16 cellular contexts compared by ENCODE assay signal in the genomic region with DNA sequence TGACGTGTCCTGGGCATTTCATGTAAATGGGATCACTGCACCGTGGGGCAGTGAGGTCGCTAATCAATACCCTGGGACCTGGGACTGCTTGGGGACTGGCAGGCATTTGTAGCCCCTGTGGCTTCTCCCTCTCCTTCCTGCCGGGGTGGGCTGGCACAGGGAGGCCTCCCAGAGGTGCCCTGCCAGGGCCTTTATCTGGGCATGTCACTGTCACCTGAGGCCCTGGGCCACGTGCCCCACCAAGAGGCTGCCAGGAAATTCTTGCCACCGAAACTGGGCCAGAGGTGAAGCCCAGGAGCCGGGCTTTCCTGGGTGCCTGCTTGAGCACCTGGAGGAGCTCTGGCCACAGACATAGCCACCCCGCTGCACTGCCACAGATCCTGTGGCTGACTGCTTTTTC. TPM values are rescaled to one million over a fixed set of nuclear protein-coding genes. Genes with fewer than 3 reads are reported as not detected.
"Had no signal": no experiment of that assay in that cellular context is flagged by ENCODE, and none has a peak within 500 bp of the region (broad histone marks: within the 10 kb centered on the region; RNA-seq: fewer than 3 reads in every experiment).

No MANE protein-coding gene starts in this region.

- H3K9me3 Mint-ChIP-seq: activated B cell treated with CpG ODN at 0.5 μM for 24 hours; activated CD4-positive, alpha-beta T cell treated with anti-CD3 and anti-CD28 coated beads, Interleukin-2, amount 10 ng/mL, durations not matched to agents 24 days and 14 days; nephron progenitor cell; T-helper 1 cell treated with Interleukin-12 subunit alpha and Interleukin-12 subunit beta and Interleukin-4 antibody, amounts not matched to agents 30 μg/mL and 1 μg/mL, for 36 hours had no signal

- H3K4me1 Mint-ChIP-seq: activated B cell treated with CpG ODN at 0.5 μM for 24 hours; activated CD4-positive, alpha-beta T cell treated with anti-CD3 and anti-CD28 coated beads, Interleukin-2, amount 10 ng/mL, durations not matched to agents 24 days and 14 days; nephron progenitor cell had no signal

- DNase-seq: activated B cell treated with CpG ODN at 0.5 μM for 24 hours; activated CD4-positive, alpha-beta T cell treated with anti-CD3 and anti-CD28 coated beads, Interleukin-2, amount 10 ng/mL, durations not matched to agents 24 days and 14 days; activated naive CD4-positive, alpha-beta T cell treated with anti-CD3 and anti-CD28 coated beads for 36 hours; central memory CD4-positive, alpha-beta T cell; effector CD4-positive, alpha-beta T cell; foreskin melanocyte; hippocampal formation; kidney glomerular epithelial cell; nephron progenitor cell; tibial artery had no signal

- H3K27me3 ChIP-seq: vagina had no signal

- H3K4me3 ChIP-seq: coronary artery, skin epidermis, tibial artery, vagina had no signal

- H3K36me3 ChIP-seq: tibial artery, vagina had no signal

- H3K4me3 Mint-ChIP-seq: activated B cell treated with CpG ODN at 0.5 μM for 24 hours; activated CD4-positive, alpha-beta T cell treated with anti-CD3 and anti-CD28 coated beads, Interleukin-2, amount 10 ng/mL, durations not matched to agents 24 days and 14 days; activated naive CD4-positive, alpha-beta T cell treated with anti-CD3 and anti-CD28 coated beads for 36 hours; nephron progenitor cell; T-helper 1 cell treated with Interleukin-12 subunit alpha and Interleukin-12 subunit beta and Interleukin-4 antibody, amounts not matched to agents 30 μg/mL and 1 μg/mL, for 36 hours had no signal

- H3K27ac Mint-ChIP-seq: activated B cell treated with CpG ODN at 0.5 μM for 24 hours; activated CD4-positive, alpha-beta T cell treated with anti-CD3 and anti-CD28 coated beads, Interleukin-2, amount 10 ng/mL, durations not matched to agents 24 days and 14 days; activated naive CD4-positive, alpha-beta T cell treated with anti-CD3 and anti-CD28 coated beads for 36 hours; nephron progenitor cell; T-helper 1 cell treated with Interleukin-12 subunit alpha and Interleukin-12 subunit beta and Interleukin-4 antibody, amounts not matched to agents 30 μg/mL and 1 μg/mL, for 36 hours had no signal

- H3K27ac ChIP-seq: coronary artery, skin epidermis, tibial artery, vagina had no signal

- H3K9me3 ChIP-seq: tibial artery, vagina had no signal

RNA-seq across cellular contexts. Expression of a gene that starts 1.8 kb away (rescaled TPM):
- total RNA-seq: activated B cell treated with CpG ODN at 0.5 μM for 24 hours; activated CD4-positive, alpha-beta T cell treated with anti-CD3 and anti-CD28 coated beads, Interleukin-2, amount 10 ng/mL, durations not matched to agents 24 days and 14 days; activated naive CD4-positive, alpha-beta T cell treated with anti-CD3 and anti-CD28 coated beads for 36 hours; lung microvascular endothelial cell; osteocyte; vagina had no signal

RNA-seq across cellular contexts. Expression of a gene that starts 50.6 kb away (rescaled TPM):
- total RNA-seq: activated B cell treated with CpG ODN at 0.5 μM for 24 hours; activated CD4-positive, alpha-beta T cell treated with anti-CD3 and anti-CD28 coated beads, Interleukin-2, amount 10 ng/mL, durations not matched to agents 24 days and 14 days; lung microvascular endothelial cell; osteocyte had no signal
